Comparison of ENCODE assay signal across 14 cellular contexts in the genomic region with DNA sequence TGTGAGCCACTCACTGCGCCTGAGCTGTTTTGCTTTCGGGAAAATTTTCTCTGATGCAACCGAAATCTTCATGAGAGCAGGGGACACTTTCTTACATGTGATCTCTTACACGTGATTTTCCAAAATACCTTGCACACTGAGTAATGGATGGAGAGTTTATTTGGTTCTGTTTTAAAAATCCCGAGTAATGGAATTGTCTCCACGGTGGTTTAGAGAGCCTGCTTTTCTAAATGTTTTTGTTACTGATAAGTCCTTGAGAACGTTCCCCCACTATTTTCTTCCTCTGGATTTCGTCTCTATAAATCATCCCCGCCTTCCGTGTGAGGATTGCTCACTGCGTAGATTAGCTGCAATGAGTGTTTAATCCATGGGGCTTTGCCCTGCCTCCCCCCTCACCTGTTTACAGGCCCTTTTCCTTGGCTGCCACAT.
"Had no signal": no experiment of that assay in that cellular context is flagged by ENCODE, and none has a peak within 500 bp of the region (broad histone marks: within the 10 kb centered on the region; RNA-seq: fewer than 3 reads in every experiment).

No MANE protein-coding gene starts in this region.

- H3K36me3 Mint-ChIP-seq: activated CD4-positive, alpha-beta memory T cell treated with anti-CD3 and anti-CD28 coated beads for 36 hours had no signal

- H3K27ac Mint-ChIP-seq: activated CD4-positive, alpha-beta memory T cell treated with anti-CD3 and anti-CD28 coated beads for 36 hours had no signal

- H3K27me3 Mint-ChIP-seq: activated CD4-positive, alpha-beta memory T cell treated with anti-CD3 and anti-CD28 coated beads for 36 hours; effector memory CD8-positive, alpha-beta T cell had no signal

- ATAC-seq: effector memory CD8-positive, alpha-beta T cell; left ventricle myocardium superior; pancreas had no signal

- DNase-seq: activated CD4-positive, alpha-beta memory T cell treated with anti-CD3 and anti-CD28 coated beads for 36 hours; activated CD4-positive, alpha-beta T cell treated with anti-CD3 and anti-CD28 coated beads for 1 hour; activated naive CD4-positive, alpha-beta T cell treated with Interleukin-2 at 50 U/mL for 16 hours; central memory CD4-positive, alpha-beta T cell; effector memory CD8-positive, alpha-beta T cell; hippocampal formation; left ventricle myocardium superior; pancreas; retina; T-helper 2 cell; transverse colon had no signal

- H3K36me3 ChIP-seq: pancreas, transverse colon had no signal

- H3K9me3 ChIP-seq: pancreas, transverse colon had no signal

- H3K9me3 Mint-ChIP-seq: activated CD4-positive, alpha-beta memory T cell treated with anti-CD3 and anti-CD28 coated beads for 36 hours; dendritic cell treated with granulocyte-macrophage colony-stimulating factor and Interleukin-4, amounts not matched to agents 40 ng/mL and 50 ng/mL, for 4 days; effector memory CD8-positive, alpha-beta T cell had no signal

- H3K4me3 ChIP-seq: pancreas, skin epidermis, transverse colon had no signal

- H3K27me3 ChIP-seq: pancreas, transverse colon had no signal

- H3K4me3 Mint-ChIP-seq: activated CD4-positive, alpha-beta memory T cell treated with anti-CD3 and anti-CD28 coated beads for 36 hours; dendritic cell treated with granulocyte-macrophage colony-stimulating factor and Interleukin-4, amounts not matched to agents 40 ng/mL and 50 ng/mL, for 4 days; effector memory CD8-positive, alpha-beta T cell had no signal

- H3K27ac ChIP-seq: epithelial cell of prostate, pancreas, skin epidermis had no signal
